ENCODE assay signal across 34 cellular contexts in the genomic region with DNA sequence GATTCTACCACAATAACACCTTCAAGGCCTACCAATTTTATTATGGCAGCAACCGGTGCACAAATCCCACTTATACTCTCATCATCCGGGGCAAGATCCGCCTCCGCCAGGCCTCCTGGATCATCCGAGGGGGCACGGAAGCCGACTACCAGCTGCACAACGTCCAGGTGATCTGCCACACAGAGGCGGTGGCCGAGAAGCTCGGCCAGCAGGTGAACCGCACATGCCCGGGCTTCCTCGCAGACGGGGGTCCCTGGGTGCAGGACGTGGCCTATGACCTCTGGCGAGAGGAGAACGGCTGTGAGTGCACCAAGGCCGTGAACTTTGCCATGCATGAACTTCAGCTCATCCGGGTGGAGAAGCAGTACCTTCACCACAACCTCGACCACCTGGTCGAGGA. TPM values are rescaled to one million over a fixed set of nuclear protein-coding genes. Genes with fewer than 3 reads are reported as not detected.
"Had no signal": no experiment of that assay in that cellular context is flagged by ENCODE, and none has a peak within 500 bp of the region (broad histone marks: within the 10 kb centered on the region; RNA-seq: fewer than 3 reads in every experiment).

No MANE protein-coding gene starts in this region.

- H3K4me1 ChIP-seq: gastrocnemius medialis had no signal

- H3K4me3 ChIP-seq: adrenal gland, body of pancreas, coronary artery, dorsolateral prefrontal cortex, gastrocnemius medialis had no signal

- H3K9me3 ChIP-seq: adrenal gland, body of pancreas, gastrocnemius medialis had no signal

- H3K36me3 ChIP-seq: adrenal gland, gastrocnemius medialis had no signal

- H3K27me3 ChIP-seq: adrenal gland, body of pancreas, dorsolateral prefrontal cortex had no signal

- ATAC-seq: activated CD4-positive, alpha-beta T cell treated with anti-CD3 and anti-CD28 coated beads for 36 hours; activated CD8-positive, alpha-beta memory T cell treated with anti-CD3 and anti-CD28 coated beads, Interleukin-2, amount 10 ng/mL, durations not matched to agents 7 days and 5 days; activated CD8-positive, alpha-beta T cell treated with anti-CD3 and anti-CD28 coated beads, Interleukin-2, amount 10 ng/mL, durations not matched to agents 7 days and 5 days; activated naive CD8-positive, alpha-beta T cell treated with anti-CD3 and anti-CD28 coated beads, Interleukin-2, amount 50 U/mL, for 24 hours; body of pancreas; esophagus mucosa; gastrocnemius medialis had no signal

- H3K27ac ChIP-seq: body of pancreas, coronary artery, gastrocnemius medialis had no signal

- DNase-seq: activated CD4-positive, alpha-beta memory T cell treated with anti-CD3 and anti-CD28 coated beads for 36 hours; activated CD4-positive, alpha-beta T cell treated with anti-CD3 and anti-CD28 coated beads for 36 hours; activated CD4-positive, alpha-beta T cell treated with anti-CD3 and anti-CD28 coated beads, Interleukin-2, amount 10 ng/mL, durations not matched to agents 24 days and 14 days; activated CD4-positive, CD25-positive, alpha-beta regulatory T cell; activated CD4-positive, CD25-positive, alpha-beta regulatory T cell treated with anti-CD3 and anti-CD28 coated beads, Interleukin-2, amount 50 U/mL, for 72 hours; activated CD8-positive, alpha-beta memory T cell treated with anti-CD3 and anti-CD28 coated beads, Interleukin-2, amount 10 ng/mL, durations not matched to agents 7 days and 5 days; activated CD8-positive, alpha-beta memory T cell treated with anti-CD3 and anti-CD28 coated beads, Interleukin-2, amount 50 U/mL, for 4 hours; activated CD8-positive, alpha-beta T cell treated with anti-CD3 and anti-CD28 coated beads, Interleukin-2, amount 10 ng/mL, durations not matched to agents 7 days and 5 days; activated effector memory CD4-positive, alpha-beta T cell treated with anti-CD3 and anti-CD28 coated beads, Interleukin-2, amount 50 U/mL, for 16 hours; activated naive CD4-positive, alpha-beta T cell treated with anti-CD3 and anti-CD28 coated beads for 36 hours; activated naive CD8-positive, alpha-beta T cell treated with anti-CD3 and anti-CD28 coated beads for 36 hours; activated naive CD8-positive, alpha-beta T cell treated with anti-CD3 and anti-CD28 coated beads, Interleukin-2, amount 50 U/mL, for 24 hours; activated T-cell treated with anti-CD3 and anti-CD28 coated beads, Interleukin-2, amount 50 U/mL, for 1 hour; activated T-cell treated with anti-CD3 and anti-CD28 coated beads, Interleukin-2, amount 50 U/mL, for 48 hours; adrenal gland; amygdala; aorta; body of pancreas; central memory CD4-positive, alpha-beta T cell; cerebellar nuclear complex; dorsolateral prefrontal cortex; effector memory CD4-positive, alpha-beta T cell; endodermal cell; foreskin fibroblast; gastrocnemius medialis; glutamatergic neuron; T-helper 2 cell had no signal

RNA-seq across cellular contexts. Expression of gene APCDD1, which starts 17.1 kb away (rescaled TPM):
- total RNA-seq: activated CD4-positive, alpha-beta memory T cell treated with anti-CD3 and anti-CD28 coated beads for 36 hours; activated CD4-positive, alpha-beta T cell treated with anti-CD3 and anti-CD28 coated beads for 36 hours; activated CD4-positive, alpha-beta T cell treated with anti-CD3 and anti-CD28 coated beads, Interleukin-2, amount 10 ng/mL, durations not matched to agents 24 days and 14 days; activated CD8-positive, alpha-beta memory T cell treated with anti-CD3 and anti-CD28 coated beads for 36 hours; activated CD8-positive, alpha-beta memory T cell treated with anti-CD3 and anti-CD28 coated beads, Interleukin-2, amount 10 ng/mL, durations not matched to agents 7 days and 5 days; activated CD8-positive, alpha-beta T cell treated with anti-CD3 and anti-CD28 coated beads, Interleukin-2, amount 10 ng/mL, durations not matched to agents 7 days and 5 days; activated naive CD4-positive, alpha-beta T cell treated with anti-CD3 and anti-CD28 coated beads for 36 hours; activated naive CD8-positive, alpha-beta T cell treated with anti-CD3 and anti-CD28 coated beads for 36 hours; activated T-helper 1 cell treated with anti-CD3 and anti-CD28 coated beads, Interleukin-12 subunit alpha, Interleukin-12 subunit beta, Interleukin-2, Interleukin-4 antibody, amounts not matched to agents 30 ng/mL and 10 ng/mL and 1 ng/mL, durations not matched to agents 14 hours and 24 hours and 36 hours; activated T-helper 2 cell treated with anti-CD3 and anti-CD28 coated beads, Interferon-gamma antibody, Interleukin-2, Interleukin-4, amounts not matched to agents 10 μg/mL and 5 μg/mL and 100 μg/mL, durations not matched to agents 14 hours and 24 hours and 36 hours; epithelial cell of proximal tubule; T-helper 1 cell treated with Interleukin-12 subunit alpha and Interleukin-12 subunit beta and Interleukin-4 antibody, amounts not matched to agents 30 ng/mL and 1 ng/mL, for 36 hours had no signal
